ENCODE assay signal across 1 cellular context in the genomic region with DNA sequence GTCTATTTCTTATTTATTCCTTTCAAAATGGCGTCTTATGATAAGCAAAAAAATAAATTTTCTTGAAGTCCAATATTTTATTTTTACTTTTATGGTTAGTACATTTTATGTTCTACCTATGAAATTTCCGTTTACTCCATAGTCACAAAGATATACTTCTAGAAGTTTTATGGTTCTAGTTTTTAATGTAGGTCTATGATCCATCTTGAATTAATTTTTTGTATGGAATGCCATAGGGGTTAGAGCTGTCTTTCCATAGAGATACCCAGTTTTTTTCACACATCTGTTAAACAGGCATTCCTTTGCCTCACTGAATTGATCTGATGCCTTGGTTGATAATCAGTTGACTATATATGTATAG.
TF ChIP-seq lines count a peak whose summit lies in the region.

No MANE protein-coding gene starts in this region.

TF ChIP-seq in K562, 482 proteins besides CTCF, POLR2A, EP300 and RAD21 (continued from another document):
- TF ChIP-seq, protein P1, sequence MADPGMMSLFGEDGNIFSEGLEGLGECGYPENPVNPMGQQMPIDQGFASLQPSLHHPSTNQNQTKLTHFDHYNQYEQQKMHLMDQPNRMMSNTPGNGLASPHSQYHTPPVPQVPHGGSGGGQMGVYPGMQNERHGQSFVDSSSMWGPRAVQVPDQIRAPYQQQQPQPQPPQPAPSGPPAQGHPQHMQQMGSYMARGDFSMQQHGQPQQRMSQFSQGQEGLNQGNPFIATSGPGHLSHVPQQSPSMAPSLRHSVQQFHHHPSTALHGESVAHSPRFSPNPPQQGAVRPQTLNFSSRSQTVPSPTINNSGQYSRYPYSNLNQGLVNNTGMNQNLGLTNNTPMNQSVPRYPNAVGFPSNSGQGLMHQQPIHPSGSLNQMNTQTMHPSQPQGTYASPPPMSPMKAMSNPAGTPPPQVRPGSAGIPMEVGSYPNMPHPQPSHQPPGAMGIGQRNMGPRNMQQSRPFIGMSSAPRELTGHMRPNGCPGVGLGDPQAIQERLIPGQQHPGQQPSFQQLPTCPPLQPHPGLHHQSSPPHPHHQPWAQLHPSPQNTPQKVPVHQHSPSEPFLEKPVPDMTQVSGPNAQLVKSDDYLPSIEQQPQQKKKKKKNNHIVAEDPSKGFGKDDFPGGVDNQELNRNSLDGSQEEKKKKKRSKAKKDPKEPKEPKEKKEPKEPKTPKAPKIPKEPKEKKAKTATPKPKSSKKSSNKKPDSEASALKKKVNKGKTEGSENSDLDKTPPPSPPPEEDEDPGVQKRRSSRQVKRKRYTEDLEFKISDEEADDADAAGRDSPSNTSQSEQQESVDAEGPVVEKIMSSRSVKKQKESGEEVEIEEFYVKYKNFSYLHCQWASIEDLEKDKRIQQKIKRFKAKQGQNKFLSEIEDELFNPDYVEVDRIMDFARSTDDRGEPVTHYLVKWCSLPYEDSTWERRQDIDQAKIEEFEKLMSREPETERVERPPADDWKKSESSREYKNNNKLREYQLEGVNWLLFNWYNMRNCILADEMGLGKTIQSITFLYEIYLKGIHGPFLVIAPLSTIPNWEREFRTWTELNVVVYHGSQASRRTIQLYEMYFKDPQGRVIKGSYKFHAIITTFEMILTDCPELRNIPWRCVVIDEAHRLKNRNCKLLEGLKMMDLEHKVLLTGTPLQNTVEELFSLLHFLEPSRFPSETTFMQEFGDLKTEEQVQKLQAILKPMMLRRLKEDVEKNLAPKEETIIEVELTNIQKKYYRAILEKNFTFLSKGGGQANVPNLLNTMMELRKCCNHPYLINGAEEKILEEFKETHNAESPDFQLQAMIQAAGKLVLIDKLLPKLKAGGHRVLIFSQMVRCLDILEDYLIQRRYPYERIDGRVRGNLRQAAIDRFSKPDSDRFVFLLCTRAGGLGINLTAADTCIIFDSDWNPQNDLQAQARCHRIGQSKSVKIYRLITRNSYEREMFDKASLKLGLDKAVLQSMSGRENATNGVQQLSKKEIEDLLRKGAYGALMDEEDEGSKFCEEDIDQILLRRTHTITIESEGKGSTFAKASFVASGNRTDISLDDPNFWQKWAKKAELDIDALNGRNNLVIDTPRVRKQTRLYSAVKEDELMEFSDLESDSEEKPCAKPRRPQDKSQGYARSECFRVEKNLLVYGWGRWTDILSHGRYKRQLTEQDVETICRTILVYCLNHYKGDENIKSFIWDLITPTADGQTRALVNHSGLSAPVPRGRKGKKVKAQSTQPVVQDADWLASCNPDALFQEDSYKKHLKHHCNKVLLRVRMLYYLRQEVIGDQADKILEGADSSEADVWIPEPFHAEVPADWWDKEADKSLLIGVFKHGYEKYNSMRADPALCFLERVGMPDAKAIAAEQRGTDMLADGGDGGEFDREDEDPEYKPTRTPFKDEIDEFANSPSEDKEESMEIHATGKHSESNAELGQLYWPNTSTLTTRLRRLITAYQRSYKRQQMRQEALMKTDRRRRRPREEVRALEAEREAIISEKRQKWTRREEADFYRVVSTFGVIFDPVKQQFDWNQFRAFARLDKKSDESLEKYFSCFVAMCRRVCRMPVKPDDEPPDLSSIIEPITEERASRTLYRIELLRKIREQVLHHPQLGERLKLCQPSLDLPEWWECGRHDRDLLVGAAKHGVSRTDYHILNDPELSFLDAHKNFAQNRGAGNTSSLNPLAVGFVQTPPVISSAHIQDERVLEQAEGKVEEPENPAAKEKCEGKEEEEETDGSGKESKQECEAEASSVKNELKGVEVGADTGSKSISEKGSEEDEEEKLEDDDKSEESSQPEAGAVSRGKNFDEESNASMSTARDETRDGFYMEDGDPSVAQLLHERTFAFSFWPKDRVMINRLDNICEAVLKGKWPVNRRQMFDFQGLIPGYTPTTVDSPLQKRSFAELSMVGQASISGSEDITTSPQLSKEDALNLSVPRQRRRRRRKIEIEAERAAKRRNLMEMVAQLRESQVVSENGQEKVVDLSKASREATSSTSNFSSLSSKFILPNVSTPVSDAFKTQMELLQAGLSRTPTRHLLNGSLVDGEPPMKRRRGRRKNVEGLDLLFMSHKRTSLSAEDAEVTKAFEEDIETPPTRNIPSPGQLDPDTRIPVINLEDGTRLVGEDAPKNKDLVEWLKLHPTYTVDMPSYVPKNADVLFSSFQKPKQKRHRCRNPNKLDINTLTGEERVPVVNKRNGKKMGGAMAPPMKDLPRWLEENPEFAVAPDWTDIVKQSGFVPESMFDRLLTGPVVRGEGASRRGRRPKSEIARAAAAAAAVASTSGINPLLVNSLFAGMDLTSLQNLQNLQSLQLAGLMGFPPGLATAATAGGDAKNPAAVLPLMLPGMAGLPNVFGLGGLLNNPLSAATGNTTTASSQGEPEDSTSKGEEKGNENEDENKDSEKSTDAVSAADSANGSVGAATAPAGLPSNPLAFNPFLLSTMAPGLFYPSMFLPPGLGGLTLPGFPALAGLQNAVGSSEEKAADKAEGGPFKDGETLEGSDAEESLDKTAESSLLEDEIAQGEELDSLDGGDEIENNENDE (IDR thresholded peaks at IDR 0.05; ENCODE audit: low read depth, low read length): no peak
- TF ChIP-seq NFRKB (IDR thresholded peaks at IDR 0.05; ENCODE audit: low read depth): 0 out of 2 replicates have a peak, but pooled peaks have one; percentile 54
TF ChIP-seq in K562: peak in this region for 11.
